ENCODE assay signal across 10 cellular contexts in the genomic region with DNA sequence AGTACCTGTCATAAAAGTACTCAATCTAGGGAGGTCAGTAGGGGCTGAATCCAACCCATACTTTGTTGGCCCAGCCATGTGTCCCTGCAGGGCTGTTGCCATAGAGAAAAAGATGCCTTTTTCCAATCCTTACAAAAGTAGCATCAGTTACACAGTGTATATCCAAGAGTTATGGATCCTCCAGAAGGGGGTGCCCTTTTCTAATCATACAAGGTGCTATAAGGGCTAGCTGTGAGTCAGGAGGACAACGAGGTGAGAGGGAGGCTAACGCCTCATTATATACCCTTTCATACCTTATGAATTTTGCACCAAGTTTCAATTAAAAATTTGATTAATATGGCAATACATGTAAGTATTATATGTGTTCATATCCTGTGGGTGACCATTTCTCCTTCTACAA. TPM values are rescaled to one million over a fixed set of nuclear protein-coding genes. Genes with fewer than 3 reads are reported as not detected.
DNase-seq lines count a peak whose midpoint lies in the region; ATAC-seq, FAIRE-seq and TF ChIP-seq lines count a peak whose summit lies in the region.
"Had no signal": no experiment of that assay in that cellular context is flagged by ENCODE, and none has a peak within 500 bp of the region (broad histone marks: within the 10 kb centered on the region; RNA-seq: fewer than 3 reads in every experiment).

No MANE protein-coding gene starts in this region.

- H3K4me3 ChIP-seq in A549 (no peak overlapping the region), GM12864 (ENCODE audit: low read depth, low read length) (no peak overlapping the region), endothelial cell of umbilical vein (replicated peaks in 1 of 3; ENCODE audit: insufficient read depth in 1 of 3, low read depth in 1 of 3, low read length in 3 of 3) (no peak overlapping the region), kidney (ENCODE audit: low read length in 2 of 2) (no peak overlapping the region)

- H4K20me1 ChIP-seq in endothelial cell of umbilical vein (replicated peaks; ENCODE audit: control insufficient read depth, extremely low read depth, insufficient read depth, low read length), result no peaks in the 10 kb centered on the region

- H3K27me3 ChIP-seq in endothelial cell of umbilical vein (ENCODE audit: control insufficient read depth in 2 of 2, insufficient read depth in 2 of 2, low read length in 2 of 2), result no peaks in the 10 kb centered on the region

- H3K9ac ChIP-seq in endothelial cell of umbilical vein (replicated peaks; ENCODE audit: extremely low read depth, insufficient read depth, low read length), result no peak overlapping the region
- no peak overlapping the region for H3K9ac ChIP-seq in kidney (ENCODE audit: low read length in 2 of 2)

- H3K36me3 ChIP-seq in endothelial cell of umbilical vein (ENCODE audit: control insufficient read depth in 2 of 2, extremely low read depth in 1 of 2, insufficient read depth in 2 of 2, low read length in 2 of 2), result no peaks in the 10 kb centered on the region
- H3K36me3 ChIP-seq in kidney (ENCODE audit: control insufficient read depth in 1 of 2, insufficient read depth in 2 of 2, low read length in 2 of 2), result no peaks in the 10 kb centered on the region

- TF ChIP-seq POLR2A in A549 (IDR thresholded peaks at IDR 0.05; ENCODE audit: low read length), result no peak
- no peak for TF ChIP-seq POLR2A in endothelial cell of umbilical vein (IDR thresholded peaks at IDR 0.05; ENCODE audit: low read depth, low read length)

- TF ChIP-seq RAD21 in A549 (conservative IDR thresholded peaks at IDR 0.05 in 1 of 2, IDR thresholded peaks at IDR 0.05 in 1 of 2), result peak in 1 of 2 experiments; percentile 41; a peak in 2 of 5 replicates

- CTCF ChIA-PET in A549 (lab: Yijun Ruan, JAX) (interaction anchor here (1.7 kb wide), 1 partner anchor 124 kb away, joined by 6 read pairs; no protein-coding TSS in a partner anchor), endothelial cell of umbilical vein (lab: Charles Lee) (interaction anchor here (1.0 to 1.8 kb wide), 2 partner anchors 79 to 124 kb away, joined by 5 to 15 read pairs; no protein-coding TSS in a partner anchor)

- BruUV-seq in endothelial cell of umbilical vein (replicated peaks; lab: Mats Ljungman, UMichigan), result no TSS peak

- H3K27me3 Mint-ChIP-seq in stimulated activated naive B cell treated with anti-CD40 and anti-IgM and Interleukin-4, amounts not matched to agents 10 μg/mL and 1 μg/mL and 100 μg/mL, for 72 hours, result no peaks in the 10 kb centered on the region

- WGBS in A549 (ENCODE audit: missing lambda C conversion rate), result 64% methylated on average over 2 of the region's 2 CpGs

- FAIRE-seq in A549 (lab: Jason Lieb, UNC) (no peak), endothelial cell of umbilical vein (lab: Jason Lieb, UNC) (no peak), kidney (lab: Jason Lieb, UNC) (no peak)
- FAIRE-seq: endometrium had no signal

- POLR2A ChIA-PET in A549 (lab: Yijun Ruan, JAX) (no interaction called here), endothelial cell of umbilical vein (lab: Charles Lee) (no interaction called here)

- H2AFZ ChIP-seq in endothelial cell of umbilical vein (ENCODE audit: low read depth, low read length), result no peak overlapping the region

- H3K4me2 ChIP-seq in A549, result no peak overlapping the region
- H3K4me2 ChIP-seq in endothelial cell of umbilical vein (ENCODE audit: insufficient read depth, low read length), result no peak overlapping the region

- H3K4me1 ChIP-seq in A549, result 0 out of 3 replicates have a peak, but pooled peaks cover 5% of the 10 kb centered on the region
- H3K4me1 ChIP-seq in endothelial cell of umbilical vein (ENCODE audit: control insufficient read depth, extremely low read depth, insufficient read depth, low read length), result peaks cover 4% of the 10 kb centered on the region
- H3K4me1 ChIP-seq in kidney (ENCODE audit: control insufficient read depth in 1 of 2, insufficient read depth in 1 of 2, low read depth in 1 of 2, low read length in 2 of 2), result no peaks in the 10 kb centered on the region

- H3K9me1 ChIP-seq in endothelial cell of umbilical vein (replicated peaks; ENCODE audit: control insufficient read depth, extremely low read depth, insufficient read depth, low read length), result no peaks in the 10 kb centered on the region

- H3K79me2 ChIP-seq in endothelial cell of umbilical vein (ENCODE audit: control insufficient read depth, insufficient read depth, low read length), result no peaks in the 10 kb centered on the region

- H3K4me1 Mint-ChIP-seq in stimulated activated naive B cell treated with anti-CD40 and anti-IgM and Interleukin-4, amounts not matched to agents 10 μg/mL and 1 μg/mL and 100 μg/mL, for 72 hours, result peaks cover 5 to 8% of the 10 kb centered on the region in 2 donors

- no peak for TF ChIP-seq EP300 in A549 (IDR thresholded peaks at IDR 0.05)

- H3K9me3 ChIP-seq in A549, result no peaks in the 10 kb centered on the region
- H3K9me3 ChIP-seq in endothelial cell of umbilical vein (replicated peaks; ENCODE audit: control insufficient read depth, insufficient read depth, low read length), result no peaks in the 10 kb centered on the region
- no peaks in the 10 kb centered on the region for H3K9me3 ChIP-seq in kidney (ENCODE audit: control insufficient read depth in 1 of 2, low read length in 2 of 2)

- H3K9me3 Mint-ChIP-seq in stimulated activated naive B cell treated with anti-CD40 and anti-IgM and Interleukin-4, amounts not matched to agents 10 μg/mL and 1 μg/mL and 100 μg/mL, for 72 hours, result no peaks in the 10 kb centered on the region

- TF ChIP-seq CTCF in A549 (IDR thresholded peaks at IDR 0.05) (peak; percentile 31), GM12864 (IDR thresholded peaks at IDR 0.05; ENCODE audit: low read depth, low read length, missing control alignments) (peak; percentile 17), endothelial cell of umbilical vein (IDR thresholded peaks at IDR 0.05; ENCODE audit: extremely low read depth in 1 of 2, insufficient read depth in 1 of 2, low read depth in 1 of 2, low read length in 2 of 2) (peak; percentile 10 to 11), kidney (IDR thresholded peaks at IDR 0.05; ENCODE audit: borderline replicate concordance, extremely low read depth, insufficient read depth) (no peak)

- no peak overlapping the region for H3K27ac Mint-ChIP-seq in stimulated activated naive B cell treated with anti-CD40 and anti-IgM and Interleukin-4, amounts not matched to agents 10 μg/mL and 1 μg/mL and 100 μg/mL, for 72 hours

- peak in 1 of 2 experiments; percentile 42; a peak in 3 of 6 replicates for ATAC-seq in A549
- no peak for ATAC-seq in GM19324 (IDR thresholded peaks at IDR 0.05; ENCODE audit: low FRiP score, unreplicated experiment)
- ATAC-seq in stimulated activated naive B cell treated with anti-CD40 and anti-IgM and Interleukin-4, amounts not matched to agents 10 μg/mL and 1 μg/mL and 100 μg/mL, for 72 hours (replicated peaks), result no peak

- no peak overlapping the region for H3K27ac ChIP-seq in A549
- H3K27ac ChIP-seq in endothelial cell of umbilical vein (ENCODE audit: insufficient read depth, low read depth, low read length), result no peak overlapping the region
- H3K27ac ChIP-seq in kidney (ENCODE audit: low read depth in 2 of 2, low read length in 2 of 2), result no peak overlapping the region

- intact Hi-C loops in endothelial cell of umbilical vein (cut with micrococcal nuclease) (no loop called here), kidney (cut with DNase I) (no loop called here)

- H3K4me3 Mint-ChIP-seq in stimulated activated naive B cell treated with anti-CD40 and anti-IgM and Interleukin-4, amounts not matched to agents 10 μg/mL and 1 μg/mL and 100 μg/mL, for 72 hours, result no peak overlapping the region

- dilution Hi-C loops in endothelial cell of umbilical vein (cut with MboI; ENCODE audit: extremely low pct_ligation_motif_present, low sequenced_read_pairs), result no loop called here

- H3K36me3 Mint-ChIP-seq in stimulated activated naive B cell treated with anti-CD40 and anti-IgM and Interleukin-4, amounts not matched to agents 10 μg/mL and 1 μg/mL and 100 μg/mL, for 72 hours, result peaks cover 0 to 1% of the 10 kb centered on the region in 2 donors

- DNase-seq in A549 (ENCODE audit: low read depth in 1 of 2, low spot score in 1 of 2) (peak; percentile 6 to 43), GM12864 (ENCODE audit: low read depth) (no peak), NCI-H446 treated with DMSO at 0.1 percent for 48 hours (lab: John Stamatoyannopoulos, UW) (peak; percentile 4), endothelial cell of umbilical vein (ENCODE audit: low read depth, low spot score) (peak; percentile 24), kidney (no peak), NCI-H1930 (lab: John Stamatoyannopoulos, UW) (no peak)
- no peak for DNase-seq in stimulated activated naive B cell treated with anti-CD40 and anti-IgM and Interleukin-4, amounts not matched to agents 10 μg/mL and 1 μg/mL and 100 μg/mL, for 72 hours
- DNase-seq: nucleus accumbens had no signal

RNA-seq across cellular contexts. Expression of gene KIAA0825, which starts 4.8 kb away (rescaled TPM):
- polyA plus RNA-seq in A549 (2011; rRNA removed) (0.80 and 0.89 TPM in 2 replicates), A549 (2017; fragmentation: RNase III; extraction: RNeasy Plus Mini Kit Qiagen cat#74134 plus additional on column Dnase treatment) (0.54 to 0.75 TPM (median 0.57 TPM) in 3 replicates), endothelial cell of umbilical vein (0.10 and 0.15 TPM in 2 replicates), kidney (ENCODE audit: insufficient read depth, low read depth, low replicate concordance) (0.80 TPM)
- polyA plus RNA-seq in A549 (2012; cell fraction: cytosol; rRNA removed), result 0.08 and 0.09 TPM in 2 replicates
- 0.04 TPM in 1 of 2 replicates, not detected in the other for polyA plus RNA-seq in A549 (2012; cell fraction: nucleus; rRNA removed)
- polyA minus RNA-seq in A549 (2011; rRNA and poly(A)+ RNA removed), result 0.39 and 0.70 TPM in 2 replicates
- total RNA-seq in endothelial cell of umbilical vein (1.1 and 1.3 TPM in 2 replicates), kidney (5.4 TPM)
- polyA plus RNA-seq in endothelial cell of umbilical vein (2011; cell fraction: cytosol; rRNA removed), result 0.30 and 0.37 TPM in 2 replicates
- polyA plus RNA-seq in endothelial cell of umbilical vein (2011; cell fraction: nucleus; rRNA removed), result 0.88 and 1.0 TPM in 2 replicates
- 0.52 and 0.61 TPM in 2 replicates for polyA plus RNA-seq in endothelial cell of umbilical vein (2012)
- 1.8 and 2.1 TPM in 2 replicates for polyA minus RNA-seq in endothelial cell of umbilical vein
- 30.2 TPM for polyA minus RNA-seq in endothelial cell of umbilical vein (2011; cell fraction: cytosol; rRNA and poly(A)+ RNA removed)
- 8.8 and 12.3 TPM in 2 replicates for polyA minus RNA-seq in endothelial cell of umbilical vein (2011; cell fraction: nucleus; rRNA and poly(A)+ RNA removed)

RNA-seq across cellular contexts. Expression of gene SLF1, which starts 4.9 kb away (rescaled TPM):
- 10.4 and 17.1 TPM in 2 replicates for polyA plus RNA-seq in A549 (2011; rRNA removed)
- 3.6 and 3.8 TPM in 2 replicates for polyA plus RNA-seq in A549 (2012; cell fraction: cytosol; rRNA removed)
- 2.8 and 5.0 TPM in 2 replicates for polyA plus RNA-seq in A549 (2012; cell fraction: nucleus; rRNA removed)
- polyA plus RNA-seq in A549 (2017; fragmentation: RNase III; extraction: RNeasy Plus Mini Kit Qiagen cat#74134 plus additional on column Dnase treatment), result 11.4 to 12.5 TPM (median 11.6 TPM) in 3 replicates
- 7.0 and 7.4 TPM in 2 replicates for polyA minus RNA-seq in A549 (2011; rRNA and poly(A)+ RNA removed)
- 6.4 and 8.5 TPM in 2 replicates for total RNA-seq in endothelial cell of umbilical vein
- polyA plus RNA-seq in endothelial cell of umbilical vein, result 1.4 TPM in 2 replicates
- polyA plus RNA-seq in endothelial cell of umbilical vein (2011; cell fraction: cytosol; rRNA removed), result 1.7 and 2.2 TPM in 2 replicates
- 4.2 and 5.3 TPM in 2 replicates for polyA plus RNA-seq in endothelial cell of umbilical vein (2011; cell fraction: nucleus; rRNA removed)
- 2.2 and 4.4 TPM in 2 replicates for polyA plus RNA-seq in endothelial cell of umbilical vein (2012)
- polyA minus RNA-seq in endothelial cell of umbilical vein, result 3.6 and 3.9 TPM in 2 replicates
- polyA minus RNA-seq in endothelial cell of umbilical vein (2011; cell fraction: cytosol; rRNA and poly(A)+ RNA removed), result 63.7 TPM
- polyA minus RNA-seq in endothelial cell of umbilical vein (2011; cell fraction: nucleus; rRNA and poly(A)+ RNA removed), result 5.0 and 12.6 TPM in 2 replicates
- total RNA-seq in kidney, result 4.5 TPM
- 1.3 TPM for polyA plus RNA-seq in kidney (ENCODE audit: insufficient read depth, low read depth, low replicate concordance)

Comparison
In these comparisons a context has a peak if more than half of its experiments do, and no peak if none do; other contexts are left out.
1. DNase-seq: peak in A549 (2 of 2), NCI-H446 treated with DMSO at 0.1 percent for 48 hours (single experiment) and endothelial cell of umbilical vein (single experiment); none in GM12864 (single experiment), kidney (single experiment), NCI-H1930 (0 of 2) and stimulated activated naive B cell treated with anti-CD40 and anti-IgM and Interleukin-4, amounts not matched to agents 10 μg/mL and 1 μg/mL and 100 μg/mL, for 72 hours (single experiment).